Comparison of ENCODE assay signal across 26 cellular contexts in genomic region chr11:103548838-103549237, GRCh38.
"Had no signal": no experiment of that assay in that cellular context is flagged by ENCODE, and none has a peak within 500 bp of the region (broad histone marks: within the 10 kb centered on the region; RNA-seq: fewer than 3 reads in every experiment).

No MANE protein-coding gene starts in this region.

- DNase-seq: cortex of kidney; effector CD8-positive, alpha-beta T cell; effector memory CD8-positive, alpha-beta T cell; endodermal cell; erythroblast; esophagus squamous epithelium; foreskin fibroblast; foreskin melanocyte; gastrocnemius medialis; glutamatergic neuron; head of caudate nucleus; heart right ventricle; hippocampal formation; left cardiac atrium; left lung; left ventricle myocardium superior; lower lobe of right lung; mesenchymal stem cell; mucosa of descending colon; naive B cell; naive thymus-derived CD8-positive, alpha-beta T cell had no signal

- H3K4me3 ChIP-seq: esophagus squamous epithelium, gastrocnemius medialis, heart right ventricle, left lung, lower lobe of right lung, mucosa of descending colon had no signal

- H3K27ac ChIP-seq: epithelial cell of prostate, esophagus squamous epithelium, gastrocnemius medialis, heart right ventricle, left lung, lower lobe of right lung had no signal

- FAIRE-seq: endometrium, islet of Langerhans, keratinocyte had no signal

- H3K36me3 ChIP-seq: esophagus squamous epithelium, gastrocnemius medialis, heart right ventricle, left lung, lower lobe of right lung had no signal

- ATAC-seq: effector memory CD8-positive, alpha-beta T cell; esophagus mucosa; gastrocnemius medialis; heart right ventricle; left cardiac atrium; left lung; left ventricle myocardium superior; lower lobe of right lung; mucosa of descending colon; naive thymus-derived CD8-positive, alpha-beta T cell had no signal

- H3K27me3 ChIP-seq: esophagus squamous epithelium, gastrocnemius medialis, heart right ventricle, left lung had no signal

- H3K4me1 ChIP-seq: esophagus squamous epithelium, gastrocnemius medialis, left lung, lower lobe of right lung had no signal

- H3K9me3 ChIP-seq: esophagus squamous epithelium, gastrocnemius medialis, heart right ventricle, left lung, lower lobe of right lung, mucosa of descending colon had no signal
